Comparison of ENCODE assay signal across 8 cellular contexts in genomic region chr12:123364532-123365140, GRCh38. TPM values are rescaled to one million over a fixed set of nuclear protein-coding genes. Genes with fewer than 3 reads are reported as not detected.
DNase-seq lines count a peak whose midpoint lies in the region; ATAC-seq and TF ChIP-seq lines count a peak whose summit lies in the region.

Gene SBNO1, minus strand, starts transcription at chr12:123364847. Its CDS starts 14,406 bp downstream, at chr12:123350441.

- no peaks in the 10 kb centered on the region for H3K27me3 ChIP-seq in heart left ventricle

- no peaks in the 10 kb centered on the region for H3K9me3 Mint-ChIP-seq in activated naive CD8-positive, alpha-beta T cell treated with anti-CD3 and anti-CD28 coated beads, Interleukin-2, amount 50 U/mL, for 24 hours
- no peaks in the 10 kb centered on the region for H3K9me3 Mint-ChIP-seq in type B pancreatic cell

- WGBS in heart left ventricle, 4 donors, result 0 to 1% (median 0%) methylated on average over 20 to 55 of the region's 58 CpGs

- DNase-seq in ELR (ENCODE audit: low read depth) (peak; percentile 90), NCI-H1092 treated with DMSO at 0.1 percent for 48 hours (lab: John Stamatoyannopoulos, UW) (peak; percentile 88), SKM-1 treated with dmso at 0.1 percent for 144 hours (lab: John Stamatoyannopoulos, UW; ENCODE audit: unreplicated experiment) (peak; percentile 46), heart left ventricle (peak; percentile 92 to 94 (median 93)), posterior cingulate gyrus (peak; percentile 73 to 97 (median 82)), type B pancreatic cell (ENCODE audit: extremely low spot score, unreplicated experiment) (no peak)
- DNase-seq in activated naive CD8-positive, alpha-beta T cell treated with anti-CD3 and anti-CD28 coated beads, Interleukin-2, amount 50 U/mL, for 24 hours, result peak; percentile 93

- intact Hi-C loops in heart left ventricle (cut with DNase I), result loop anchor here in 6 of 10 donors (1.0 to 5.0 kb wide), 8 partner anchors 18 to 220 kb away; partner anchors contain the start of genes CDK2AP1 (in 2 of the 6), TMED2 (in 2 of the 6) and RILPL1 (in 1 of the 6)
- intact Hi-C loops in posterior cingulate gyrus (cut with DNase I), result loop anchor here (1.0 kb wide), 2 partner anchors 19 to 93 kb away; partner anchors contain the start of gene CDK2AP1

- TF ChIP-seq POLR2A in heart left ventricle (IDR thresholded peaks at IDR 0.05), result peak in 1 of 2 donors; percentile 70

- CTCF ChIA-PET in HEK293 (lab: Yijun Ruan, JAX), result interaction anchor here (0.6 to 1.7 kb wide), 8 partner anchors 11 to 132 kb away, joined by 3 to 10 read pairs (median 6); partner anchors contain the start of genes KMT5A and MPHOSPH9

- H3K4me3 Mint-ChIP-seq in activated naive CD8-positive, alpha-beta T cell treated with anti-CD3 and anti-CD28 coated beads, Interleukin-2, amount 50 U/mL, for 24 hours, result peak within 1 kb of the TSS; percentile 91
- H3K4me3 Mint-ChIP-seq in type B pancreatic cell, result peak within 1 kb of the TSS; percentile 95

- POLR2A ChIA-PET in HEK293 (lab: Yijun Ruan, JAX), result interaction anchor here (0.6 to 4.3 kb wide), 15 partner anchors 9 to 965 kb away, joined by 3 to 81 read pairs (median 5); partner anchors contain the start of genes DDX55, KMT5A, MPHOSPH9 and MTRFR

- peak within 1 kb of the TSS; percentile 99 for H3K27ac Mint-ChIP-seq in activated naive CD8-positive, alpha-beta T cell treated with anti-CD3 and anti-CD28 coated beads, Interleukin-2, amount 50 U/mL, for 24 hours
- peak within 1 kb of the TSS; percentile 96 for H3K27ac Mint-ChIP-seq in type B pancreatic cell

- H3K4me1 ChIP-seq in HEK293 (ENCODE audit: control insufficient read depth, insufficient read depth, low read length) (peaks cover 5% of the 10 kb centered on the region; the same call in 1 of the 2 replicates), heart left ventricle (peaks cover 4 to 38% (median 23%) of the 10 kb centered on the region in 12 donors)

- peak within 1 kb of the TSS; percentile 84 for H3K4me3 ChIP-seq in HEK293 (ENCODE audit: low read depth, low read length)
- peak within 1 kb of the TSS; percentile 67 to 98 (median 87) for H3K4me3 ChIP-seq in heart left ventricle

- no peaks in the 10 kb centered on the region; a peak in 1 of 3 replicates for H3K36me3 ChIP-seq in HEK293 (ENCODE audit: control insufficient read depth in 2 of 2, insufficient read depth in 1 of 2, low read length in 2 of 2)
- H3K36me3 ChIP-seq in heart left ventricle, result peaks cover 0 to 4% (median 0%) of the 10 kb centered on the region in 9 donors

- TF ChIP-seq CTCF in HEK293 (tag by site-specific recombination; IDR thresholded peaks at IDR 0.05) (no peak), heart left ventricle (IDR thresholded peaks at IDR 0.05) (no peak), type B pancreatic cell (conservative IDR thresholded peaks at IDR 0.05) (no peak)

- ATAC-seq in activated naive CD8-positive, alpha-beta T cell treated with anti-CD3 and anti-CD28 coated beads, Interleukin-2, amount 50 U/mL, for 24 hours, result peak; percentile 38
- peak; percentile 86 to 91 (median 90) for ATAC-seq in heart left ventricle

- H3K27ac ChIP-seq in HEK293 (ENCODE audit: extremely low read depth, low read depth, low read length) (peak within 1 kb of the TSS; percentile 82), heart left ventricle (peak within 1 kb of the TSS; percentile 82 to 99 (median 95))

- H3K4me1 Mint-ChIP-seq in activated naive CD8-positive, alpha-beta T cell treated with anti-CD3 and anti-CD28 coated beads, Interleukin-2, amount 50 U/mL, for 24 hours, result peaks cover 24% of the 10 kb centered on the region
- H3K4me1 Mint-ChIP-seq in type B pancreatic cell (ENCODE audit: unreplicated experiment), result peaks cover 14% of the 10 kb centered on the region

- no peaks in the 10 kb centered on the region for H3K27me3 Mint-ChIP-seq in activated naive CD8-positive, alpha-beta T cell treated with anti-CD3 and anti-CD28 coated beads, Interleukin-2, amount 50 U/mL, for 24 hours
- no peaks in the 10 kb centered on the region for H3K27me3 Mint-ChIP-seq in type B pancreatic cell

- no peaks in the 10 kb centered on the region for H3K9me3 ChIP-seq in HEK293 (ENCODE audit: control insufficient read depth, insufficient read depth, low read depth, low read length)
- H3K9me3 ChIP-seq in heart left ventricle, result no peaks in the 10 kb centered on the region

- peaks cover 3% of the 10 kb centered on the region for H3K36me3 Mint-ChIP-seq in activated naive CD8-positive, alpha-beta T cell treated with anti-CD3 and anti-CD28 coated beads, Interleukin-2, amount 50 U/mL, for 24 hours (ENCODE audit: low read depth)
- H3K36me3 Mint-ChIP-seq in type B pancreatic cell, result no peaks in the 10 kb centered on the region

TF ChIP-seq in HEK293, 187 proteins besides CTCF, POLR2A, EP300 and RAD21 (continues in another document):
- peak; percentile 95 for TF ChIP-seq PATZ1 (tag by site-specific recombination; IDR thresholded peaks at IDR 0.05)
- TF ChIP-seq ZNF449 (tag by site-specific recombination; IDR thresholded peaks at IDR 0.05), result no peak
- 0 out of 2 replicates have a peak, but pooled peaks have one; percentile 17 for TF ChIP-seq ZBTB7A (tag by site-specific recombination; IDR thresholded peaks at IDR 0.05; ENCODE audit: low read depth)
- TF ChIP-seq ZNF416 (tag by site-specific recombination; IDR thresholded peaks at IDR 0.05), result no peak
- TF ChIP-seq EGR2 (tag by site-specific recombination; IDR thresholded peaks at IDR 0.05; ENCODE audit: low read depth), result peak; percentile 55
- peak; percentile 76 for TF ChIP-seq GLIS2 (tag by site-specific recombination; IDR thresholded peaks at IDR 0.05)
- 0 out of 2 replicates have a peak, but pooled peaks have one; percentile 26 for TF ChIP-seq ZSCAN5A (tag by site-specific recombination; IDR thresholded peaks at IDR 0.05)
- TF ChIP-seq KLF8 (tag by site-specific recombination; IDR thresholded peaks at IDR 0.05), result peak; percentile 42
- TF ChIP-seq ZNF596 (tag by site-specific recombination; IDR thresholded peaks at IDR 0.05), result 0 out of 2 replicates have a peak, but pooled peaks have one; percentile 31
- TF ChIP-seq ZSCAN30 (tag by site-specific recombination; IDR thresholded peaks at IDR 0.05), result 0 out of 2 replicates have a peak, but pooled peaks have one; percentile 10
- peak; percentile 93 for TF ChIP-seq ZNF398 (tag by site-specific recombination; IDR thresholded peaks at IDR 0.05)
- peak; percentile 68 for TF ChIP-seq GLIS1 (tag by site-specific recombination; IDR thresholded peaks at IDR 0.05)

RNA-seq across cellular contexts. Expression of gene SBNO1, which starts in this region (rescaled TPM):
- 10 to 100 TPM; 17.2 to 33.8 (median 27.9) TPM for total RNA-seq in heart left ventricle
- polyA plus RNA-seq in heart left ventricle, result 10 to 100 TPM in 1 of 2 donors, 1 to 10 TPM in 1; 6.3 to 12.3 TPM
- total RNA-seq in type B pancreatic cell (ENCODE audit: low replicate concordance), result 42.3 and 43.1 TPM in 2 replicates
